ENCODE assay signal across 12 cellular contexts in genomic region chr10:35306852-35307251, GRCh38. TPM values are rescaled to one million over a fixed set of nuclear protein-coding genes. Genes with fewer than 3 reads are reported as not detected.
DNase-seq lines count a peak whose midpoint lies in the region; ATAC-seq and TF ChIP-seq lines count a peak whose summit lies in the region.
"Had no signal": no experiment of that assay in that cellular context is flagged by ENCODE, and none has a peak within 500 bp of the region (broad histone marks: within the 10 kb centered on the region; RNA-seq: fewer than 3 reads in every experiment).

No MANE protein-coding gene starts in this region.

- no peak overlapping the region for H3K4ac ChIP-seq in IMR-90 (ENCODE audit: low read depth, low read length)
- H3K4ac ChIP-seq in mesendoderm (ENCODE audit: low read depth, low read length), result no peak overlapping the region

- no peak overlapping the region for H2AFZ ChIP-seq in IMR-90 (replicated peaks; ENCODE audit: low read length, poor library complexity)

- H3K14ac ChIP-seq in IMR-90 (replicated peaks; ENCODE audit: low read depth, low read length), result peak overlapping the region; percentile 42; the same call in 1 of the 2 replicates

- no CpG with 5 or more reads among the region's 9 CpGs for WGBS in IMR-90 (ENCODE audit: extremely low coverage in 2 of 2, insufficient read length in 1 of 2), 2 experiments
- WGBS in mesendoderm (ENCODE audit: extremely low coverage, insufficient coverage, low lambda C conversion rate), result no CpG with 5 or more reads among the region's 9 CpGs

- H2BK5ac ChIP-seq in IMR-90 (ENCODE audit: low read depth, low read length, poor library complexity, severe bottlenecking) (no peak overlapping the region), mesendoderm (ENCODE audit: low read length) (no peak overlapping the region)

- H3K27me3 ChIP-seq in Caco-2 (replicated peaks; ENCODE audit: control insufficient read depth, insufficient read depth, low read length) (no peaks in the 10 kb centered on the region), IMR-90 (ENCODE audit: control insufficient read depth, insufficient read depth, low read length) (no peaks in the 10 kb centered on the region), mesendoderm (ENCODE audit: insufficient read depth, low read length, poor library complexity) (no peaks in the 10 kb centered on the region)

- H3K23ac ChIP-seq in IMR-90 (ENCODE audit: low read depth, low read length) (no peak overlapping the region), mesendoderm (ENCODE audit: low read length) (no peak overlapping the region)

- H3K79me1 ChIP-seq in IMR-90 (ENCODE audit: low read depth in 1 of 2, low read length in 2 of 2) (no peaks in the 10 kb centered on the region), mesendoderm (ENCODE audit: low read length) (no peaks in the 10 kb centered on the region)

- H3K9me3 Mint-ChIP-seq in Caco-2 (ENCODE audit: unreplicated experiment), result no peaks in the 10 kb centered on the region
- H3K9me3 Mint-ChIP-seq: nephron had no signal

- in situ Hi-C loops in IMR-90 (cut with MboI; ENCODE audit: low sequenced_read_pairs), result no loop called here

- no peak overlapping the region for H4K5ac ChIP-seq in IMR-90 (ENCODE audit: low read depth, low read length)
- H4K5ac ChIP-seq in mesendoderm (ENCODE audit: low read length), result no peak overlapping the region

- CTCF ChIA-PET in Caco-2 (lab: Charles Lee), result interaction anchor here (1.0 to 1.6 kb wide), 2 partner anchors 25 to 180 kb away, joined by 3 to 7 read pairs; partner anchors contain the start of gene CREM
- CTCF ChIA-PET in IMR-90 (lab: Yijun Ruan, JAX), result interaction anchor here (1.1 kb wide), 1 partner anchor 17 kb away, joined by 3 read pairs; no protein-coding TSS in a partner anchor

- H3K4me3 ChIP-seq in Caco-2 (ENCODE audit: low read depth, low read length) (0 out of 2 replicates have a peak overlapping the region, but pooled peaks have one; percentile 1), IMR-90 (ENCODE audit: insufficient read depth, low read depth, low read length) (no peak overlapping the region), choroid plexus epithelial cell (ENCODE audit: low read depth, low read length) (no peak overlapping the region), mesendoderm (ENCODE audit: low read length) (no peak overlapping the region)
- H3K4me3 ChIP-seq: coronary artery had no signal

- no peak overlapping the region for H2BK20ac ChIP-seq in IMR-90 (ENCODE audit: low read depth, low read length)

- H3K56ac ChIP-seq in IMR-90 (ENCODE audit: extremely low read depth, insufficient read depth, low read length), result no peak overlapping the region
- no peak overlapping the region for H3K56ac ChIP-seq in mesendoderm (ENCODE audit: low read length)

- no peaks in the 10 kb centered on the region for H3K36me3 ChIP-seq in Caco-2 (ENCODE audit: control insufficient read depth, insufficient read depth, low read length)
- H3K36me3 ChIP-seq in IMR-90 (ENCODE audit: control insufficient read depth, insufficient read depth, low read length), result no peaks in the 10 kb centered on the region
- H3K36me3 ChIP-seq in mesendoderm (ENCODE audit: control insufficient read depth, insufficient read depth, low read length), result no peaks in the 10 kb centered on the region

- TF ChIP-seq CTCF in Caco-2 (IDR thresholded peaks at IDR 0.05; ENCODE audit: insufficient read depth in 1 of 2, low read depth in 1 of 2, low read length in 1 of 2, severe bottlenecking in 1 of 2, unreplicated experiment in 1 of 2), result no peak
- no peak for TF ChIP-seq CTCF in IMR-90 (conservative IDR thresholded peaks at IDR 0.05; ENCODE audit: low read depth, low read length)
- TF ChIP-seq CTCF in choroid plexus epithelial cell (conservative IDR thresholded peaks at IDR 0.05; ENCODE audit: low read depth, low read length), result no peak

- intact Hi-C loops in Caco-2 (cut with micrococcal nuclease; ENCODE audit: unreplicated experiment), result loop anchor here (2.0 kb wide), 1 partner anchor 66 kb away; no protein-coding TSS in a partner anchor
- intact Hi-C loops in IMR-90 (cut with micrococcal nuclease), result no loop called here

- H3K4me1 ChIP-seq in Caco-2, result peaks cover 12% of the 10 kb centered on the region
- no peaks in the 10 kb centered on the region for H3K4me1 ChIP-seq in IMR-90 (ENCODE audit: control insufficient read depth, insufficient read depth, low read length)
- no peaks in the 10 kb centered on the region for H3K4me1 ChIP-seq in mesendoderm (ENCODE audit: control insufficient read depth, low read depth, low read length)

- H3K27me3 Mint-ChIP-seq in Caco-2 (ENCODE audit: insufficient read depth, unreplicated experiment), result no peaks in the 10 kb centered on the region

- H2AK5ac ChIP-seq in IMR-90 (ENCODE audit: low read depth, low read length) (no peak overlapping the region), mesendoderm (ENCODE audit: low read length) (no peak overlapping the region)

- BruUV-seq in Caco-2 (replicated peaks; lab: Mats Ljungman, UMichigan) (no TSS peak), IMR-90 (replicated peaks; lab: Mats Ljungman, UMichigan) (no TSS peak)

- no peak for TF ChIP-seq POLR2A in IMR-90 (IDR thresholded peaks at IDR 0.05; ENCODE audit: low read depth, low read length)

- H4K20me1 ChIP-seq in IMR-90 (ENCODE audit: insufficient read depth, low read length), result no peaks in the 10 kb centered on the region

- H2BK120ac ChIP-seq in IMR-90 (ENCODE audit: low read depth, low read length) (no peak overlapping the region), mesendoderm (ENCODE audit: low read depth, low read length) (no peak overlapping the region)

- H3K18ac ChIP-seq in IMR-90 (ENCODE audit: low read depth, low read length) (no peak overlapping the region), mesendoderm (ENCODE audit: low read length) (no peak overlapping the region)

- POLR2A ChIA-PET in Caco-2 (lab: Charles Lee) (no interaction called here), IMR-90 (lab: Charles Lee; ENCODE audit: unreplicated experiment) (no interaction called here)

- no peaks in the 10 kb centered on the region for H3K36me3 Mint-ChIP-seq in Caco-2 (ENCODE audit: insufficient read depth, unreplicated experiment)

- no peaks in the 10 kb centered on the region for H3K79me2 ChIP-seq in mesendoderm (ENCODE audit: control insufficient read depth, insufficient read depth, low read length)

- ATAC-seq in IMR-90 (ENCODE audit: low read depth) (no peak), GM18517 (IDR thresholded peaks at IDR 0.05; ENCODE audit: unreplicated experiment) (no peak)

- H3K9me3 ChIP-seq in Caco-2, result no peaks in the 10 kb centered on the region
- H3K9me3 ChIP-seq in IMR-90 (ENCODE audit: control insufficient read depth, insufficient read depth, low read length), result no peaks in the 10 kb centered on the region

- H4K8ac ChIP-seq in IMR-90 (ENCODE audit: low read depth in 2 of 2, low read length in 2 of 2), result peak overlapping the region in 1 of 2 experiments; percentile 53; a peak in 1 of 4 replicates
- no peak overlapping the region for H4K8ac ChIP-seq in mesendoderm (ENCODE audit: low read depth, low read length)

- H4K91ac ChIP-seq in IMR-90 (ENCODE audit: insufficient read depth, low read depth, low read length), result no peak overlapping the region

- no peaks in the 10 kb centered on the region for H3K9me1 ChIP-seq in IMR-90 (ENCODE audit: insufficient read depth, low read length)

- H2BK15ac ChIP-seq in IMR-90 (ENCODE audit: low read depth, low read length) (no peak overlapping the region), mesendoderm (replicated peaks; ENCODE audit: low read depth) (no peak overlapping the region)

- dilution Hi-C loops in IMR-90 (cut with HindIII; ENCODE audit: low sequenced_read_pairs, unreplicated experiment), result no loop called here

- H3K4me2 ChIP-seq in IMR-90 (ENCODE audit: low read depth, low read length) (no peak overlapping the region), mesendoderm (ENCODE audit: low read length) (no peak overlapping the region)

- H2AK9ac ChIP-seq in IMR-90 (replicated peaks; ENCODE audit: low read depth, low read length, poor library complexity), result no peak overlapping the region

- DNase-seq in Caco-2 (peak; percentile 76 to 86), IMR-90 (peak; percentile 50), choroid plexus epithelial cell (ENCODE audit: low read depth) (peak; percentile 22), mesendoderm (peak; percentile 28), NCI-H345 (lab: John Stamatoyannopoulos, UW) (no peak), NCI-H446 treated with DMSO at 0.1 percent for 48 hours (lab: John Stamatoyannopoulos, UW) (no peak)
- DNase-seq in stimulated activated CD4-positive, alpha-beta T cell treated with anti-CD3 and anti-CD28 coated beads, Interleukin-12 subunit alpha, Interleukin-12 subunit beta, amount 100 ng/mL, for 4 hours, result no peak
- DNase-seq: COR-L47; stimulated activated CD4-positive, alpha-beta T cell treated with anti-CD3 and anti-CD28 coated beads, Interleukin-1b, Interleukin-23, amount 100 ng/mL, for 48 hours had no signal

- H3K4me1 Mint-ChIP-seq in Caco-2 (ENCODE audit: low read depth, unreplicated experiment), result peaks cover 13% of the 10 kb centered on the region
- H3K4me1 Mint-ChIP-seq: nephron had no signal

- H3K4me3 Mint-ChIP-seq in Caco-2 (ENCODE audit: unreplicated experiment), result peak overlapping the region; percentile 34
- H3K4me3 Mint-ChIP-seq: nephron had no signal

- H3K9ac ChIP-seq in IMR-90 (ENCODE audit: low read depth, low read length) (no peak overlapping the region), mesendoderm (ENCODE audit: low read length) (no peak overlapping the region)

- H3K27ac ChIP-seq in IMR-90 (ENCODE audit: insufficient read depth, low read length) (no peak overlapping the region), mesendoderm (ENCODE audit: low read depth, low read length) (no peak overlapping the region)
- H3K27ac ChIP-seq: coronary artery had no signal

- H3K27ac Mint-ChIP-seq in Caco-2 (ENCODE audit: unreplicated experiment), result peak overlapping the region; percentile 46
- H3K27ac Mint-ChIP-seq: nephron had no signal

- no peak for TF ChIP-seq RAD21 in IMR-90 (IDR thresholded peaks at IDR 0.05; ENCODE audit: low read length)

TF ChIP-seq in IMR-90, 13 proteins besides CTCF, POLR2A, EP300 and RAD21:
- TF ChIP-seq BHLHE40 (IDR thresholded peaks at IDR 0.05; ENCODE audit: low read depth, low read length), result no peak
- TF ChIP-seq NFE2L2 (IDR thresholded peaks at IDR 0.05; ENCODE audit: low read depth, low read length), result no peak
- no peak for TF ChIP-seq MAZ (IDR thresholded peaks at IDR 0.05; ENCODE audit: borderline replicate concordance, low read depth, low read length)
- TF ChIP-seq SMC3 (IDR thresholded peaks at IDR 0.05; ENCODE audit: low read depth, low read length), result no peak

RNA-seq across cellular contexts. Expression of gene CCNY, which starts 29.5 kb away (rescaled TPM):
- 111 and 122 TPM in 2 replicates for total RNA-seq in Caco-2 (2022)
- total RNA-seq in IMR-90 (2012; rRNA removed), result 81.4 and 131 TPM in 2 replicates
- 24.8 and 38.0 TPM in 2 replicates for polyA plus RNA-seq in IMR-90 (2012; rRNA removed)
- polyA plus RNA-seq in IMR-90 (2012; cell fraction: cytosol; rRNA removed), result 12.8 and 15.6 TPM in 2 replicates
- 9.9 and 36.3 TPM in 2 replicates for polyA plus RNA-seq in IMR-90 (2012; cell fraction: nucleus; rRNA removed; ENCODE audit: low replicate concordance)
- polyA plus RNA-seq in mesendoderm (2013, experiment 1 of 2), result 36.6 TPM
- 36.9 TPM for polyA plus RNA-seq in mesendoderm (2013, experiment 2 of 2)

Comparison
In these comparisons a context has a peak if more than half of its experiments do, and no peak if none do; other contexts are left out.
1. DNase-seq: peak in Caco-2 (2 of 2), IMR-90 (single experiment), choroid plexus epithelial cell (single experiment) and mesendoderm (single experiment); none in NCI-H345 (single experiment), NCI-H446 treated with DMSO at 0.1 percent for 48 hours (single experiment) and stimulated activated CD4-positive, alpha-beta T cell treated with anti-CD3 and anti-CD28 coated beads, Interleukin-12 subunit alpha, Interleukin-12 subunit beta, amount 100 ng/mL, for 4 hours (single experiment).